ENCODE assay signal across 13 cellular contexts in the genomic region with DNA sequence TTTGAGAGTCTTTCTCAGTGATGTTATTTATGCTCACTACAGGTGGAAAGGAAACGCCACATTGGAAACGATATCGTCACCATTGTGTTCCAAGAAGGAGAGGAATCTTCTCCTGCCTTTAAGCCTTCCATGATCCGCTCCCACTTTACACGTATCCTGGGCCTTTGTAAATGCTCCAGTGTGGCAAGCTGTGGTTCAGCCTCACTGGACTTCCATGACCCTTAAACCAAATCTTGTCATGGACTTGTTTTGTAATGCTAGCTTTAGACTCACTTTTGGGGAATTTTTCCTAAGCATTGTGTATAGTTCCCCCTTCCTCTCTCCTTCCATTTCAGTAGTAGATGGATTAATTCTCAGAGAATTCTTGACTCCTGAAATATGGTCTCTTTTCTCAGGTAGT.
A peak's percentile ranks its signal among the peaks of the same experiment; 100 is the strongest.
DNase-seq lines count a peak whose midpoint lies in the region; ATAC-seq and TF ChIP-seq lines count a peak whose summit lies in the region.
"Had no signal": no experiment of that assay in that cellular context is flagged by ENCODE, and none has a peak within 500 bp of the region (broad histone marks: within the 10 kb centered on the region; RNA-seq: fewer than 3 reads in every experiment).

No MANE protein-coding gene starts in this region.

- no peak for DNase-seq in left ventricle myocardium inferior
- DNase-seq in cardiac septum (ENCODE audit: low spot score), result no peak
- no peak for DNase-seq in epithelial cell of prostate (ENCODE audit: low read depth, low spot score)
- DNase-seq in osteoblast (ENCODE audit: insufficient read length, low spot score, missing footprints), result no peak
- no peak for DNase-seq in NCI-H146 treated with DMSO at 0.1 percent for 48 hours (lab: John Stamatoyannopoulos, UW; ENCODE audit: unreplicated experiment)
- DNase-seq: activated effector memory CD4-positive, alpha-beta T cell treated with Interleukin-2 at 50 U/mL for 16 hours; H7; T-helper 2 cell had no signal

- H3K27ac ChIP-seq in left ventricle myocardium inferior (replicated peaks), result peak overlapping the region; percentile 87
- H3K27ac ChIP-seq in epithelial cell of prostate, result peak overlapping the region; percentile 4
- H3K27ac ChIP-seq in osteoblast (ENCODE audit: low read depth, low read length), result peak overlapping the region; percentile 11
- peak overlapping the region; percentile 59 for H3K27ac ChIP-seq in urinary bladder (ENCODE audit: low read depth)

- H3K4me3 ChIP-seq in left ventricle myocardium inferior (no peak overlapping the region), osteoblast (ENCODE audit: insufficient read depth, low read length) (no peak overlapping the region), urinary bladder (ENCODE audit: low read depth, low read length) (no peak overlapping the region)
- H3K4me3 ChIP-seq: GM12878, testis had no signal

- ATAC-seq in HG02588 (IDR thresholded peaks at IDR 0.05; ENCODE audit: unreplicated experiment), result no peak
- no peak for ATAC-seq in GM18498 (IDR thresholded peaks at IDR 0.05; ENCODE audit: unreplicated experiment)
- ATAC-seq: GM12878 had no signal

- H3K79me2 ChIP-seq in osteoblast (ENCODE audit: insufficient read depth, low read length), result no peaks in the 10 kb centered on the region

- H4K20me1 ChIP-seq in osteoblast (ENCODE audit: insufficient read depth, low read length), result no peaks in the 10 kb centered on the region

- H3K4me2 ChIP-seq in osteoblast (ENCODE audit: insufficient read depth, low read length), result peak overlapping the region; percentile 62

- H3K4me1 ChIP-seq in left ventricle myocardium inferior (peaks cover 78% of the 10 kb centered on the region), osteoblast (ENCODE audit: insufficient read depth, low read length) (peaks cover 21% of the 10 kb centered on the region), urinary bladder (ENCODE audit: insufficient read depth) (peaks cover 4% of the 10 kb centered on the region)

- no peak for TF ChIP-seq CTCF in left ventricle myocardium inferior (IDR thresholded peaks at IDR 0.05; ENCODE audit: borderline replicate concordance)
- TF ChIP-seq CTCF in osteoblast (IDR thresholded peaks at IDR 0.05; ENCODE audit: extremely low read depth, low read depth, low read length), result no peak

- H3K9me3 ChIP-seq in left ventricle myocardium inferior (replicated peaks) (no peaks in the 10 kb centered on the region), osteoblast (ENCODE audit: low read depth, low read length) (no peaks in the 10 kb centered on the region)
- H3K9me3 ChIP-seq: testis had no signal

- peaks cover 14% of the 10 kb centered on the region for H3K36me3 ChIP-seq in left ventricle myocardium inferior
- H3K36me3 ChIP-seq in osteoblast (ENCODE audit: insufficient read depth, low read length), result no peaks in the 10 kb centered on the region
- H3K36me3 ChIP-seq in urinary bladder (ENCODE audit: insufficient read depth), result no peaks in the 10 kb centered on the region

- H2AFZ ChIP-seq in osteoblast (ENCODE audit: low read length), result no peak overlapping the region

- intact Hi-C loops in left ventricle myocardium inferior (cut with micrococcal nuclease), result no loop called here
- intact Hi-C loops in cardiac septum (cut with DNase I), result no loop called here

- no peaks in the 10 kb centered on the region for H3K27me3 ChIP-seq in left ventricle myocardium inferior (ENCODE audit: low read depth)
- peaks cover 4% of the 10 kb centered on the region for H3K27me3 ChIP-seq in osteoblast (ENCODE audit: insufficient read depth, low read length)
- H3K27me3 ChIP-seq: testis had no signal

- WGBS in urinary bladder, result 90% methylated on average over 5 of the region's 5 CpGs

Comparison
In these comparisons a context has a peak if more than half of its experiments do, and no peak if none do; other contexts are left out.
1. H3K27ac ChIP-seq: peak in every context shown above with its lines; median percentile 87 in left ventricle myocardium inferior; 59 in urinary bladder; 11 in osteoblast; 4 in epithelial cell of prostate.